ENCODE assay signal across 1 cellular context in the genomic region with DNA sequence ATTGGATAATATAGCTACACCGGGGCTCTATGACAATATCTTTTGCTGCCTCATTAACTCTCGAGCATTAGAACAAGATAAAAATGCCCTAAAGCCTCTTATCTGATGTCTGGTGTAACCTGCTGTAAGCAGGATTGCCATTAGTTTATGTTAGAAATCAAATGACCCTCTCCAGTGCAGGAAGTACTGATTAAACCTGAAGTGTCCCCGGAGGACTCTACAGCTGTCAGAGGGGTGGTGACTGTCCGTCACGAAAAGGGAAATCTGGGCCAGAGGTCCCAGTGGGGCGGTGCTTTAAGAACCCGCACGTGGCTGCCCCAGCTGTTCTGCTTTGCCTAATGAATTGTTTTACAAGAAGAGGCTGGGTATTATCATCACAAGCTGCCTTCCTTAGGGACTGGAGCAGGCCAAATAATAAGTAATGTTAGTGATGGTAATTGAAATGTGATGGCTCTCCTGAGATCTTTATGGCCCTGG.
TF ChIP-seq lines count a peak whose summit lies in the region.

No MANE protein-coding gene starts in this region.

TF ChIP-seq in HEK293, 187 proteins besides CTCF, POLR2A, EP300 and RAD21 (continued from another document and continues in another):
- TF ChIP-seq, protein P1, sequence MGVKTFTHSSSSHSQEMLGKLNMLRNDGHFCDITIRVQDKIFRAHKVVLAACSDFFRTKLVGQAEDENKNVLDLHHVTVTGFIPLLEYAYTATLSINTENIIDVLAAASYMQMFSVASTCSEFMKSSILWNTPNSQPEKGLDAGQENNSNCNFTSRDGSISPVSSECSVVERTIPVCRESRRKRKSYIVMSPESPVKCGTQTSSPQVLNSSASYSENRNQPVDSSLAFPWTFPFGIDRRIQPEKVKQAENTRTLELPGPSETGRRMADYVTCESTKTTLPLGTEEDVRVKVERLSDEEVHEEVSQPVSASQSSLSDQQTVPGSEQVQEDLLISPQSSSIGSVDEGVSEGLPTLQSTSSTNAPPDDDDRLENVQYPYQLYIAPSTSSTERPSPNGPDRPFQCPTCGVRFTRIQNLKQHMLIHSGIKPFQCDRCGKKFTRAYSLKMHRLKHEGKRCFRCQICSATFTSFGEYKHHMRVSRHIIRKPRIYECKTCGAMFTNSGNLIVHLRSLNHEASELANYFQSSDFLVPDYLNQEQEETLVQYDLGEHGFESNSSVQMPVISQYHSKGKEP (tag by site-specific recombination; IDR thresholded peaks at IDR 0.05) = peak; percentile 82
- TF ChIP-seq ZFP37 (tag by site-specific recombination; IDR thresholded peaks at IDR 0.05) = no peak
- TF ChIP-seq, protein P2, sequence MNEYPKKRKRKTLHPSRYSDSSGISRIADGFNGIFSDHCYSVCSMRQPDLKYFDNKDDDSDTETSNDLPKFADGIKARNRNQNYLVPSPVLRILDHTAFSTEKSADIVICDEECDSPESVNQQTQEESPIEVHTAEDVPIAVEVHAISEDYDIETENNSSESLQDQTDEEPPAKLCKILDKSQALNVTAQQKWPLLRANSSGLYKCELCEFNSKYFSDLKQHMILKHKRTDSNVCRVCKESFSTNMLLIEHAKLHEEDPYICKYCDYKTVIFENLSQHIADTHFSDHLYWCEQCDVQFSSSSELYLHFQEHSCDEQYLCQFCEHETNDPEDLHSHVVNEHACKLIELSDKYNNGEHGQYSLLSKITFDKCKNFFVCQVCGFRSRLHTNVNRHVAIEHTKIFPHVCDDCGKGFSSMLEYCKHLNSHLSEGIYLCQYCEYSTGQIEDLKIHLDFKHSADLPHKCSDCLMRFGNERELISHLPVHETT (tag by site-specific recombination; IDR thresholded peaks at IDR 0.05) = peak; percentile 98
- TF ChIP-seq, protein P3, sequence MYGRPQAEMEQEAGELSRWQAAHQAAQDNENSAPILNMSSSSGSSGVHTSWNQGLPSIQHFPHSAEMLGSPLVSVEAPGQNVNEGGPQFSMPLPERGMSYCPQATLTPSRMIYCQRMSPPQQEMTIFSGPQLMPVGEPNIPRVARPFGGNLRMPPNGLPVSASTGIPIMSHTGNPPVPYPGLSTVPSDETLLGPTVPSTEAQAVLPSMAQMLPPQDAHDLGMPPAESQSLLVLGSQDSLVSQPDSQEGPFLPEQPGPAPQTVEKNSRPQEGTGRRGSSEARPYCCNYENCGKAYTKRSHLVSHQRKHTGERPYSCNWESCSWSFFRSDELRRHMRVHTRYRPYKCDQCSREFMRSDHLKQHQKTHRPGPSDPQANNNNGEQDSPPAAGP (tag by site-specific recombination; IDR thresholded peaks at IDR 0.05) = no peak
- TF ChIP-seq, protein P4, sequence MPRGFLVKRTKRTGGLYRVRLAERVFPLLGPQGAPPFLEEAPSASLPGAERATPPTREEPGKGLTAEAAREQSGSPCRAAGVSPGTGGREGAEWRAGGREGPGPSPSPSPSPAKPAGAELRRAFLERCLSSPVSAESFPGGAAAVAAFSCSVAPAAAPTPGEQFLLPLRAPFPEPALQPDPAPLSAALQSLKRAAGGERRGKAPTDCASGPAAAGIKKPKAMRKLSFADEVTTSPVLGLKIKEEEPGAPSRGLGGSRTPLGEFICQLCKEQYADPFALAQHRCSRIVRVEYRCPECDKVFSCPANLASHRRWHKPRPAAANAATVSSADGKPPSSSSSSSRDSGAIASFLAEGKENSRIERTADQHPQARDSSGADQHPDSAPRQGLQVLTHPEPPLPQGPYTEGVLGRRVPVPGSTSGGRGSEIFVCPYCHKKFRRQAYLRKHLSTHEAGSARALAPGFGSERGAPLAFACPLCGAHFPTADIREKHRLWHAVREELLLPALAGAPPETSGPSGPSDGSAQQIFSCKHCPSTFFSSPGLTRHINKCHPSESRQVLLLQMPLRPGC (tag by site-specific recombination; IDR thresholded peaks at IDR 0.05) = peak; percentile 94
- TF ChIP-seq ZNF324 (tag by site-specific recombination; IDR thresholded peaks at IDR 0.05) = peak; percentile 83
- TF ChIP-seq, protein P5, sequence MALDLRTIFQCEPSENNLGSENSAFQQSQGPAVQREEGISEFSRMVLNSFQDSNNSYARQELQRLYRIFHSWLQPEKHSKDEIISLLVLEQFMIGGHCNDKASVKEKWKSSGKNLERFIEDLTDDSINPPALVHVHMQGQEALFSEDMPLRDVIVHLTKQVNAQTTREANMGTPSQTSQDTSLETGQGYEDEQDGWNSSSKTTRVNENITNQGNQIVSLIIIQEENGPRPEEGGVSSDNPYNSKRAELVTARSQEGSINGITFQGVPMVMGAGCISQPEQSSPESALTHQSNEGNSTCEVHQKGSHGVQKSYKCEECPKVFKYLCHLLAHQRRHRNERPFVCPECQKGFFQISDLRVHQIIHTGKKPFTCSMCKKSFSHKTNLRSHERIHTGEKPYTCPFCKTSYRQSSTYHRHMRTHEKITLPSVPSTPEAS (tag by site-specific recombination; IDR thresholded peaks at IDR 0.05) = peak; percentile 63; the same call in 1 of the 2 replicates
- no peak for TF ChIP-seq ZNF416 (tag by site-specific recombination; IDR thresholded peaks at IDR 0.05)
- no peak for TF ChIP-seq ZNF37A (tag by site-specific recombination; IDR thresholded peaks at IDR 0.05)
- peak; percentile 76; the same call in 1 of the 2 replicates for TF ChIP-seq ZFP69B (tag by site-specific recombination; IDR thresholded peaks at IDR 0.05)
- 0 out of 2 replicates have a peak, but pooled peaks have one; percentile 33 for TF ChIP-seq MYNN (tag by site-specific recombination; IDR thresholded peaks at IDR 0.05; ENCODE audit: borderline replicate concordance)
- TF ChIP-seq ZNF175 (tag by site-specific recombination; IDR thresholded peaks at IDR 0.05) = no peak
- TF ChIP-seq ZNF302 (tag by site-specific recombination; IDR thresholded peaks at IDR 0.05; ENCODE audit: low read depth) = no peak
- TF ChIP-seq, protein P6, sequence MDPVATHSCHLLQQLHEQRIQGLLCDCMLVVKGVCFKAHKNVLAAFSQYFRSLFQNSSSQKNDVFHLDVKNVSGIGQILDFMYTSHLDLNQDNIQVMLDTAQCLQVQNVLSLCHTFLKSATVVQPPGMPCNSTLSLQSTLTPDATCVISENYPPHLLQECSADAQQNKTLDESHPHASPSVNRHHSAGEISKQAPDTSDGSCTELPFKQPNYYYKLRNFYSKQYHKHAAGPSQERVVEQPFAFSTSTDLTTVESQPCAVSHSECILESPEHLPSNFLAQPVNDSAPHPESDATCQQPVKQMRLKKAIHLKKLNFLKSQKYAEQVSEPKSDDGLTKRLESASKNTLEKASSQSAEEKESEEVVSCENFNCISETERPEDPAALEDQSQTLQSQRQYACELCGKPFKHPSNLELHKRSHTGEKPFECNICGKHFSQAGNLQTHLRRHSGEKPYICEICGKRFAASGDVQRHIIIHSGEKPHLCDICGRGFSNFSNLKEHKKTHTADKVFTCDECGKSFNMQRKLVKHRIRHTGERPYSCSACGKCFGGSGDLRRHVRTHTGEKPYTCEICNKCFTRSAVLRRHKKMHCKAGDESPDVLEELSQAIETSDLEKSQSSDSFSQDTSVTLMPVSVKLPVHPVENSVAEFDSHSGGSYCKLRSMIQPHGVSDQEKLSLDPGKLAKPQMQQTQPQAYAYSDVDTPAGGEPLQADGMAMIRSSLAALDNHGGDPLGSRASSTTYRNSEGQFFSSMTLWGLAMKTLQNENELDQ (tag by site-specific recombination; IDR thresholded peaks at IDR 0.05; ENCODE audit: low read depth) = no peak
- TF ChIP-seq, protein P7, sequence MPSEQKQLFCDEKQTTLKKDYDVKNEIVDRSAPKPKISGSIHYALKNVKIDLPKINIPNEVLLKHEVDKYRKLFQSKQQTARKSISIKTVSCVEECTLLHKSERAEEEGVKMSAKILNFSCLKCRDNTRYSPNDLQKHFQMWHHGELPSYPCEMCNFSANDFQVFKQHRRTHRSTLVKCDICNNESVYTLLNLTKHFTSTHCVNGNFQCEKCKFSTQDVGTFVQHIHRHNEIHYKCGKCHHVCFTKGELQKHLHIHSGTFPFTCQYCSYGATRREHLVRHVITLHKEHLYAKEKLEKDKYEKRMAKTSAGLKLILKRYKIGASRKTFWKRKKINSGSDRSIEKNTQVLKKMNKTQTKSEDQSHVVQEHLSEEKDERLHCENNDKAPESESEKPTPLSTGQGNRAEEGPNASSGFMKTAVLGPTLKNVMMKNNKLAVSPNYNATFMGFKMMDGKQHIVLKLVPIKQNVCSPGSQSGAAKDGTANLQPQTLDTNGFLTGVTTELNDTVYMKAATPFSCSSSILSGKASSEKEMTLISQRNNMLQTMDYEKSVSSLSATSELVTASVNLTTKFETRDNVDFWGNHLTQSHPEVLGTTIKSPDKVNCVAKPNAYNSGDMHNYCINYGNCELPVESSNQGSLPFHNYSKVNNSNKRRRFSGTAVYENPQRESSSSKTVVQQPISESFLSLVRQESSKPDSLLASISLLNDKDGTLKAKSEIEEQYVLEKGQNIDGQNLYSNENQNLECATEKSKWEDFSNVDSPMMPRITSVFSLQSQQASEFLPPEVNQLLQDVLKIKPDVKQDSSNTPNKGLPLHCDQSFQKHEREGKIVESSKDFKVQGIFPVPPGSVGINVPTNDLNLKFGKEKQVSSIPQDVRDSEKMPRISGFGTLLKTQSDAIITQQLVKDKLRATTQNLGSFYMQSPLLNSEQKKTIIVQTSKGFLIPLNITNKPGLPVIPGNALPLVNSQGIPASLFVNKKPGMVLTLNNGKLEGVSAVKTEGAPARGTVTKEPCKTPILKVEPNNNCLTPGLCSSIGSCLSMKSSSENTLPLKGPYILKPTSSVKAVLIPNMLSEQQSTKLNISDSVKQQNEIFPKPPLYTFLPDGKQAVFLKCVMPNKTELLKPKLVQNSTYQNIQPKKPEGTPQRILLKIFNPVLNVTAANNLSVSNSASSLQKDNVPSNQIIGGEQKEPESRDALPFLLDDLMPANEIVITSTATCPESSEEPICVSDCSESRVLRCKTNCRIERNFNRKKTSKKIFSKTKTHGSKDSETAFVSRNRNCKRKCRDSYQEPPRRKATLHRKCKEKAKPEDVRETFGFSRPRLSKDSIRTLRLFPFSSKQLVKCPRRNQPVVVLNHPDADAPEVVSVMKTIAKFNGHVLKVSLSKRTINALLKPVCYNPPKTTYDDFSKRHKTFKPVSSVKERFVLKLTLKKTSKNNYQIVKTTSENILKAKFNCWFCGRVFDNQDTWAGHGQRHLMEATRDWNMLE (tag by site-specific recombination; conservative IDR thresholded peaks at IDR 0.05; ENCODE audit: low read depth) = peak; percentile 61; the same call in 1 of the 2 replicates
- TF ChIP-seq ZNF626 (tag by site-specific recombination; IDR thresholded peaks at IDR 0.05) = no peak
- TF ChIP-seq, protein P8, sequence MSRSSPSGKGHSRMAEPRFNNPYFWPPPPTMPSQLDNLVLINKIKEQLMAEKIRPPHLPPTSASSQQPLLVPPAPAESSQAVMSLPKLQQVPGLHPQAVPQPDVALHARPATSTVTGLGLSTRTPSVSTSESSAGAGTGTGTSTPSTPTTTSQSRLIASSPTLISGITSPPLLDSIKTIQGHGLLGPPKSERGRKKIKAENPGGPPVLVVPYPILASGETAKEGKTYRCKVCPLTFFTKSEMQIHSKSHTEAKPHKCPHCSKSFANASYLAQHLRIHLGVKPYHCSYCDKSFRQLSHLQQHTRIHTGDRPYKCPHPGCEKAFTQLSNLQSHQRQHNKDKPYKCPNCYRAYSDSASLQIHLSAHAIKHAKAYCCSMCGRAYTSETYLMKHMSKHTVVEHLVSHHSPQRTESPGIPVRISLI (tag by site-specific recombination; IDR thresholded peaks at IDR 0.05) = no peak
- TF ChIP-seq ZNF157 (tag by site-specific recombination; IDR thresholded peaks at IDR 0.05) = no peak
- TF ChIP-seq SP2 (tag by site-specific recombination; IDR thresholded peaks at IDR 0.05) = peak; percentile 52
- no peak for TF ChIP-seq ZNF404 (tag by site-specific recombination; IDR thresholded peaks at IDR 0.05)
- TF ChIP-seq FEZF1 (tag by site-specific recombination; IDR thresholded peaks at IDR 0.05) = peak; percentile 99
- TF ChIP-seq ZNF560 (tag by site-specific recombination; IDR thresholded peaks at IDR 0.05; ENCODE audit: borderline replicate concordance) = no peak
- peak; percentile 48 for TF ChIP-seq ZNF146 (tag by site-specific recombination; IDR thresholded peaks at IDR 0.05)
- peak; percentile 76; the same call in 1 of the 2 replicates for TF ChIP-seq ZNF19 (tag by site-specific recombination; IDR thresholded peaks at IDR 0.05; ENCODE audit: low read depth)
- TF ChIP-seq ZNF791 (tag by site-specific recombination; IDR thresholded peaks at IDR 0.05) = no peak
- TF ChIP-seq, protein P9, sequence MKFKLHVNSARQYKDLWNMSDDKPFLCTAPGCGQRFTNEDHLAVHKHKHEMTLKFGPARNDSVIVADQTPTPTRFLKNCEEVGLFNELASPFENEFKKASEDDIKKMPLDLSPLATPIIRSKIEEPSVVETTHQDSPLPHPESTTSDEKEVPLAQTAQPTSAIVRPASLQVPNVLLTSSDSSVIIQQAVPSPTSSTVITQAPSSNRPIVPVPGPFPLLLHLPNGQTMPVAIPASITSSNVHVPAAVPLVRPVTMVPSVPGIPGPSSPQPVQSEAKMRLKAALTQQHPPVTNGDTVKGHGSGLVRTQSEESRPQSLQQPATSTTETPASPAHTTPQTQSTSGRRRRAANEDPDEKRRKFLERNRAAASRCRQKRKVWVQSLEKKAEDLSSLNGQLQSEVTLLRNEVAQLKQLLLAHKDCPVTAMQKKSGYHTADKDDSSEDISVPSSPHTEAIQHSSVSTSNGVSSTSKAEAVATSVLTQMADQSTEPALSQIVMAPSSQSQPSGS (tag by site-specific recombination; IDR thresholded peaks at IDR 0.05; ENCODE audit: low read depth) = peak; percentile 53; the same call in 1 of the 2 replicates
- peak; percentile 94 for TF ChIP-seq KLF10 (tag by site-specific recombination; IDR thresholded peaks at IDR 0.05)
- TF ChIP-seq ZBTB8A (tag by site-specific recombination; IDR thresholded peaks at IDR 0.05) = peak; percentile 73
- TF ChIP-seq ZNF341 (tag by site-specific recombination; IDR thresholded peaks at IDR 0.05; ENCODE audit: low read depth) = 0 out of 2 replicates have a peak, but pooled peaks have one; percentile 49
- TF ChIP-seq, protein P10, sequence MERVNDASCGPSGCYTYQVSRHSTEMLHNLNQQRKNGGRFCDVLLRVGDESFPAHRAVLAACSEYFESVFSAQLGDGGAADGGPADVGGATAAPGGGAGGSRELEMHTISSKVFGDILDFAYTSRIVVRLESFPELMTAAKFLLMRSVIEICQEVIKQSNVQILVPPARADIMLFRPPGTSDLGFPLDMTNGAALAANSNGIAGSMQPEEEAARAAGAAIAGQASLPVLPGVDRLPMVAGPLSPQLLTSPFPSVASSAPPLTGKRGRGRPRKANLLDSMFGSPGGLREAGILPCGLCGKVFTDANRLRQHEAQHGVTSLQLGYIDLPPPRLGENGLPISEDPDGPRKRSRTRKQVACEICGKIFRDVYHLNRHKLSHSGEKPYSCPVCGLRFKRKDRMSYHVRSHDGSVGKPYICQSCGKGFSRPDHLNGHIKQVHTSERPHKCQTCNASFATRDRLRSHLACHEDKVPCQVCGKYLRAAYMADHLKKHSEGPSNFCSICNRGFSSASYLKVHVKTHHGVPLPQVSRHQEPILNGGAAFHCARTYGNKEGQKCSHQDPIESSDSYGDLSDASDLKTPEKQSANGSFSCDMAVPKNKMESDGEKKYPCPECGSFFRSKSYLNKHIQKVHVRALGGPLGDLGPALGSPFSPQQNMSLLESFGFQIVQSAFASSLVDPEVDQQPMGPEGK (tag by site-specific recombination; IDR thresholded peaks at IDR 0.05) = peak; percentile 89
- peak; percentile 89 for TF ChIP-seq ZBTB17 (tag by site-specific recombination; IDR thresholded peaks at IDR 0.05)
- no peak for TF ChIP-seq ZNF16 (tag by site-specific recombination; IDR thresholded peaks at IDR 0.05; ENCODE audit: low read depth)
- no peak for TF ChIP-seq ZNF510 (tag by site-specific recombination; IDR thresholded peaks at IDR 0.05; ENCODE audit: insufficient replicate concordance)
- 0 out of 2 replicates have a peak, but pooled peaks have one; percentile 27 for TF ChIP-seq BCL11B (tag by site-specific recombination; IDR thresholded peaks at IDR 0.05; ENCODE audit: low read depth)
